19 cellular contexts compared by ENCODE assay signal in genomic region chr9:120306561-120306960, GRCh38.
"Had no signal": no experiment of that assay in that cellular context is flagged by ENCODE, and none has a peak within 500 bp of the region (broad histone marks: within the 10 kb centered on the region; RNA-seq: fewer than 3 reads in every experiment).

No MANE protein-coding gene starts in this region.

- H3K36me3 ChIP-seq: SJSA1 had no signal

- H3K4me1 ChIP-seq: SJSA1 had no signal

- H3K27ac ChIP-seq: SJSA1, SK-N-MC had no signal

- H3K4me3 ChIP-seq: SJSA1, SK-N-MC had no signal

- H3K27me3 ChIP-seq: SJSA1 had no signal

- DNase-seq: Kasumi-1, KG1, MM.1S, NCI-H1048, NCI-H1105, NCI-H1417, NCI-H1436 treated with DMSO at 0.1 percent for 48 hours, NCI-H1694, NCI-H187 treated with DMSO at 0.1 percent for 48 hours, NCI-H2029 treated with DMSO at 0.1 percent for 48 hours, NCI-H2227 treated with DMSO at 0.1 percent for 48 hours, NCI-H524 treated with DMSO at 0.1 percent for 48 hours, NCI-H69, NCI-H774, Right ventricle myocardium superior, RPMI8226, SIG-M5 had no signal

- H3K9me3 ChIP-seq: SJSA1 had no signal
